Comparison of ENCODE assay signal across 8 cellular contexts in genomic region chr7:100674441-100675407, GRCh38.
A peak's percentile ranks its signal among the peaks of the same experiment; 100 is the strongest.
DNase-seq lines count a peak whose midpoint lies in the region; ATAC-seq and TF ChIP-seq lines count a peak whose summit lies in the region.

No MANE protein-coding gene starts in this region.

- no peak overlapping the region for H2AFZ ChIP-seq in OCI-LY1 (ENCODE audit: low read length)

- H3K4me3 ChIP-seq in OCI-LY1 (ENCODE audit: low read depth, low read length, poor library complexity, severe bottlenecking): peak overlapping the region; percentile 76
- peak overlapping the region; percentile 77 for H3K4me3 ChIP-seq in iPS-18a (ENCODE audit: low read length)
- peak overlapping the region; percentile 66 to 98 (median 91) for H3K4me3 ChIP-seq in skin epidermis

- TF ChIP-seq CTCF in GM13977 (IDR thresholded peaks at IDR 0.05; ENCODE audit: extremely low read depth, insufficient read depth, missing control alignments): no peak
- TF ChIP-seq CTCF in OCI-LY1 (IDR thresholded peaks at IDR 0.05; ENCODE audit: low read length): no peak

- ATAC-seq in HG03175 (IDR thresholded peaks at IDR 0.05; ENCODE audit: unreplicated experiment): no peak

- in situ Hi-C loops in GM13977 (cut with MboI; ENCODE audit: low pct_unique_long_range_greater_than_20kb, low sequenced_read_pairs, unreplicated experiment): no loop called here

- no peaks in the 10 kb centered on the region for H3F3A ChIP-seq in OCI-LY1 (ENCODE audit: insufficient read depth, low read length)

- H3K79me2 ChIP-seq in OCI-LY1 (ENCODE audit: insufficient read depth, low read length): peaks cover 6% of the 10 kb centered on the region

- H4K20me1 ChIP-seq in OCI-LY1 (ENCODE audit: insufficient read depth, low read length): no peaks in the 10 kb centered on the region

- H3K9ac ChIP-seq in OCI-LY1 (ENCODE audit: low read length) (peak overlapping the region; percentile 94), iPS-18a (ENCODE audit: low read length) (peak overlapping the region; percentile 42)

- peaks cover 11% of the 10 kb centered on the region for H3K4me1 ChIP-seq in OCI-LY1 (ENCODE audit: insufficient read depth, low read length, severe bottlenecking)
- H3K4me1 ChIP-seq in iPS-18a (ENCODE audit: control insufficient read depth, low read depth, low read length): no peaks in the 10 kb centered on the region

- peak overlapping the region; percentile 80 for H3K4me2 ChIP-seq in OCI-LY1 (ENCODE audit: low read length)

- H3K9me3 ChIP-seq in OCI-LY1 (ENCODE audit: low read length) (no peaks in the 10 kb centered on the region), iPS-18a (ENCODE audit: control insufficient read depth, low read depth, low read length) (no peaks in the 10 kb centered on the region)

- peak overlapping the region; percentile 65 for H3K27ac ChIP-seq in OCI-LY1 (ENCODE audit: low read depth, low read length, poor library complexity, severe bottlenecking)
- H3K27ac ChIP-seq in angular gyrus (ENCODE audit: low read depth, low read length): peak overlapping the region; percentile 100
- H3K27ac ChIP-seq in iPS-18a (ENCODE audit: low read length): no peak overlapping the region
- H3K27ac ChIP-seq in skin epidermis: peak overlapping the region; percentile 79 to 100 (median 99)

- no peaks in the 10 kb centered on the region for H3K27me3 ChIP-seq in OCI-LY1 (ENCODE audit: insufficient read depth, low read length)
- H3K27me3 ChIP-seq in iPS-18a (ENCODE audit: control insufficient read depth, insufficient read depth, low read length): peaks cover 20% of the 10 kb centered on the region

- DNase-seq in GM13977 (ENCODE audit: low spot score) (peak; percentile 40), DMS79 treated with DMSO at 0.1 percent for 48 hours (lab: John Stamatoyannopoulos, UW) (no peak), DMS114 treated with DMSO at 0.1 percent for 48 hours (lab: John Stamatoyannopoulos, UW; ENCODE audit: unreplicated experiment) (no peak)

- peaks cover 33% of the 10 kb centered on the region for H3K36me3 ChIP-seq in OCI-LY1 (ENCODE audit: insufficient read depth, low read length)
- H3K36me3 ChIP-seq in iPS-18a (ENCODE audit: control insufficient read depth, low read depth, low read length): peaks cover 8% of the 10 kb centered on the region

- no peaks in the 10 kb centered on the region for H3K9me2 ChIP-seq in OCI-LY1 (ENCODE audit: low read depth, low read length)
